9 cellular contexts compared by ENCODE assay signal in the genomic region with DNA sequence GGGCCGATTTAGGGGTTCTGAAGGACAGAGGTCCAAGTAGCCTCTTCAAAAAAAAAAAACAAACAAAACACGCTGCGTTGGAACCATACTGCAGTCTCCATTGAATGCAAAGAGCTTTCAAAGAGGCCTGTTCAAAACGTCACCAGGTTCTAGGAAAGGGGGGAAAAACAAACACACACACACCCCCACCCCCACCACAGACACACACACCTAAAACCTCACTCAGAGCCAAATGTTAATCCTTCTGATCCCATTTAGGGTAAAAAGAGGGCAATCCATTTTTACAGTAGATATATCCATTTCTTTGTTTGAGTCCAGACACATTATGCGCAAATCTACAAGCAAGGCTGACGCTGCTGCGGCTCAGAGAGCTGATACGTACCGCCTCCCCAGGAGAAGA. TPM values are rescaled to one million over a fixed set of nuclear protein-coding genes. Genes with fewer than 3 reads are reported as not detected.
DNase-seq lines count a peak whose midpoint lies in the region; ATAC-seq and TF ChIP-seq lines count a peak whose summit lies in the region.
"Had no signal": no experiment of that assay in that cellular context is flagged by ENCODE, and none has a peak within 500 bp of the region (broad histone marks: within the 10 kb centered on the region; RNA-seq: fewer than 3 reads in every experiment).

No MANE protein-coding gene starts in this region.

- no peak for ATAC-seq in GM19035 (IDR thresholded peaks at IDR 0.05; ENCODE audit: unreplicated experiment)

- TF ChIP-seq CTCF in esophagus squamous epithelium (IDR thresholded peaks at IDR 0.05): no peak
- no peak for TF ChIP-seq CTCF in spleen (IDR thresholded peaks at IDR 0.05 in 8 of 11, conservative IDR thresholded peaks at IDR 0.05 in 3 of 11)

- H3K36me3 ChIP-seq in SK-N-MC (ENCODE audit: insufficient read depth, low read length) (peaks cover 9% of the 10 kb centered on the region; the same call in 1 of the 2 replicates), esophagus squamous epithelium (peaks cover 0 to 10% (median 0%) of the 10 kb centered on the region in 3 donors), spleen (peaks cover 0 to 13% (median 0%) of the 10 kb centered on the region in 6 donors)

- no peaks in the 10 kb centered on the region for H3K27me3 ChIP-seq in esophagus squamous epithelium
- H3K27me3 ChIP-seq in spleen (replicated peaks in 1 of 7): no peaks in the 10 kb centered on the region

- DNase-seq in NCI-H2081 treated with DMSO at 0.1 percent for 48 hours (lab: John Stamatoyannopoulos, UW) (peak; percentile 14), NCI-H2081 (lab: John Stamatoyannopoulos, UW) (no peak), SK-N-MC (ENCODE audit: low read depth, low spot score) (no peak), esophagus squamous epithelium (lab: John Stamatoyannopoulos, UW) (no peak), spleen (no peak), NCI-H1436 treated with DMSO at 0.1 percent for 48 hours (lab: John Stamatoyannopoulos, UW) (no peak), posterior vena cava (ENCODE audit: low spot score) (no peak)
- DNase-seq: effector CD8-positive, alpha-beta T cell had no signal

- WGBS in esophagus squamous epithelium, 2 donors: 19 to 39% methylated on average over 8 to 9 of the region's 9 CpGs
- 19 to 47% (median 28%) methylated on average over 9 of the region's 9 CpGs for WGBS in spleen, 5 donors

- intact Hi-C loops in esophagus squamous epithelium (cut with DNase I): no loop called here
- intact Hi-C loops in spleen (cut with DNase I; ENCODE audit: low total_unique reads): no loop called here
- intact Hi-C loops in posterior vena cava (cut with DNase I): no loop called here

- H3K27ac ChIP-seq in SK-N-MC: no peak overlapping the region
- H3K27ac ChIP-seq in esophagus squamous epithelium: peak overlapping the region in 3 of 4 donors; percentile 82 to 94 (median 91)
- peak overlapping the region in 4 of 8 donors; percentile 93 to 95 (median 93) for H3K27ac ChIP-seq in spleen

- TF ChIP-seq POLR2A in esophagus squamous epithelium (IDR thresholded peaks at IDR 0.05) (no peak), spleen (IDR thresholded peaks at IDR 0.05) (no peak)

- H3K4me3 ChIP-seq in SK-N-MC: peak overlapping the region; percentile 86
- H3K4me3 ChIP-seq in esophagus squamous epithelium: peak overlapping the region; percentile 60 to 83 (median 78)
- peak overlapping the region in 7 of 8 donors; percentile 43 to 85 (median 60) for H3K4me3 ChIP-seq in spleen

- peak overlapping the region; percentile 91 for H3K9ac ChIP-seq in SK-N-MC (ENCODE audit: insufficient read length)

- H3K4me1 ChIP-seq in esophagus squamous epithelium: peaks cover 0 to 23% (median 0%) of the 10 kb centered on the region in 3 donors
- H3K4me1 ChIP-seq in spleen: peaks cover 0 to 35% (median 9%) of the 10 kb centered on the region in 6 donors

- H3K9me3 ChIP-seq in SK-N-MC (ENCODE audit: low read depth, low read length) (no peaks in the 10 kb centered on the region), esophagus squamous epithelium (no peaks in the 10 kb centered on the region), spleen (no peaks in the 10 kb centered on the region)

RNA-seq across cellular contexts. Expression of a gene that starts 1.4 kb away (rescaled TPM):
- 1 to 10 TPM; 5.5 to 9.0 (median 7.9) TPM for total RNA-seq in esophagus squamous epithelium
- total RNA-seq in spleen: 10 to 100 TPM in 5 of 7 donors, 1 to 10 TPM in 2; 8.2 to 13.8 (median 12.5) TPM
- 10 to 100 TPM in 1 of 3 donors, 1 to 10 TPM in 2; 6.9 to 10.9 (median 9.4) TPM for polyA plus RNA-seq in spleen
- total RNA-seq in posterior vena cava: 1 to 10 TPM; 6.8 to 7.5 TPM

RNA-seq across cellular contexts. Expression of a gene that starts 30.4 kb away (rescaled TPM):
- total RNA-seq in esophagus squamous epithelium (10 to 100 TPM; 26.7 to 40.9 (median 38.8) TPM), spleen (10 to 100 TPM; 40.8 to 53.4 (median 42.6) TPM), posterior vena cava (10 to 100 TPM; 46.6 to 56.7 TPM)
- 10 to 100 TPM; 38.5 to 50.5 (median 48.7) TPM for polyA plus RNA-seq in spleen

RNA-seq across cellular contexts. Expression of a gene that starts 39.6 kb away (rescaled TPM):
- 10 to 100 TPM; 14.8 to 31.1 (median 17.2) TPM for total RNA-seq in esophagus squamous epithelium
- total RNA-seq in spleen: 10 to 100 TPM; 20.4 to 31.6 (median 24.6) TPM
- polyA plus RNA-seq in spleen: 10 to 100 TPM; 11.0 to 19.5 (median 13.2) TPM
- total RNA-seq in posterior vena cava: 10 to 100 TPM; 13.6 to 15.1 TPM
